ENCODE assay signal across 8 cellular contexts in genomic region chr1:30707412-30708360, GRCh38. TPM values are rescaled to one million over a fixed set of nuclear protein-coding genes. Genes with fewer than 3 reads are reported as not detected.
DNase-seq lines count a peak whose midpoint lies in the region; ATAC-seq and TF ChIP-seq lines count a peak whose summit lies in the region.

No MANE protein-coding gene starts in this region.

- H3K27ac ChIP-seq in KMS-11 (no peak overlapping the region), Panc1 (ENCODE audit: low read length) (no peak overlapping the region)

- POLR2A ChIA-PET in Panc1 (lab: Charles Lee), result interaction anchor here (0.5 kb wide), 1 partner anchor 1474 kb away, joined by 12 read pairs; no protein-coding TSS in a partner anchor

- H3K4me2 ChIP-seq in KMS-11, result no peak overlapping the region

- peaks cover 9% of the 10 kb centered on the region for H3K4me1 Mint-ChIP-seq in type B pancreatic cell (ENCODE audit: unreplicated experiment)

- DNase-seq in DMS53 (lab: John Stamatoyannopoulos, UW) (peak; percentile 91), Panc1 (ENCODE audit: low read depth, low spot score) (peak; percentile 33), foreskin fibroblast (peak; percentile 49 to 85), nucleus accumbens (lab: John Stamatoyannopoulos, UW) (peak in 52 of 56 donors; percentile 17 to 89 (median 66)), type B pancreatic cell (ENCODE audit: extremely low spot score, unreplicated experiment) (peak; percentile 85)
- peak; percentile 41 for DNase-seq in activated T-helper 9 cell treated with anti-CD3 and anti-CD28 coated beads, Interleukin-2, amount 50 U/mL, for 16 hours (ENCODE audit: low read depth)

- no peak overlapping the region for H2AFZ ChIP-seq in KMS-11 (ENCODE audit: low read depth)

- peak; percentile 80 for TF ChIP-seq CTCF in KMS-11 (conservative IDR thresholded peaks at IDR 0.05; ENCODE audit: low read depth, low read length)
- TF ChIP-seq CTCF in Panc1 (IDR thresholded peaks at IDR 0.05), result peak; percentile 86
- TF ChIP-seq CTCF in foreskin fibroblast (IDR thresholded peaks at IDR 0.05; ENCODE audit: low read depth, low read length), result peak; percentile 90
- TF ChIP-seq CTCF in type B pancreatic cell (conservative IDR thresholded peaks at IDR 0.05), result peak; percentile 98

- H3K36me3 ChIP-seq in KMS-11 (ENCODE audit: insufficient read depth) (no peaks in the 10 kb centered on the region), Panc1 (ENCODE audit: control insufficient read depth, insufficient read depth, low read length) (no peaks in the 10 kb centered on the region)

- ATAC-seq in Panc1 (peak; percentile 91), GM18867 (IDR thresholded peaks at IDR 0.05; ENCODE audit: unreplicated experiment) (no peak)

- no peak overlapping the region for H3K9ac ChIP-seq in KMS-11

- H3K27me3 Mint-ChIP-seq in type B pancreatic cell, result peaks cover 20% of the 10 kb centered on the region

- H4K20me1 ChIP-seq in KMS-11 (ENCODE audit: insufficient read depth), result no peaks in the 10 kb centered on the region

- CTCF ChIA-PET in Panc1 (lab: Charles Lee), result interaction anchor here (0.6 to 0.9 kb wide), 6 partner anchors 11 to 913 kb away, joined by 3 to 5 read pairs (median 3); no protein-coding TSS in a partner anchor

- intact Hi-C loops in Panc1 (cut with micrococcal nuclease; ENCODE audit: unreplicated experiment), result loop anchor here (5.0 to 10.0 kb wide), 3 partner anchors 603 to 1470 kb away; partner anchors contain the start of gene PTPRU

- H3K27ac Mint-ChIP-seq in type B pancreatic cell, result no peak overlapping the region

- H3K9me3 Mint-ChIP-seq in type B pancreatic cell, result no peaks in the 10 kb centered on the region

- no peaks in the 10 kb centered on the region for H3K4me1 ChIP-seq in KMS-11 (ENCODE audit: low read depth, poor library complexity, severe bottlenecking)
- no peaks in the 10 kb centered on the region for H3K4me1 ChIP-seq in Panc1 (ENCODE audit: control insufficient read depth, insufficient read depth, low read length)

- no peaks in the 10 kb centered on the region for H3K79me2 ChIP-seq in KMS-11 (ENCODE audit: insufficient read depth, low read depth)

- no peaks in the 10 kb centered on the region for H3K9me3 ChIP-seq in Panc1 (ENCODE audit: control insufficient read depth, insufficient read depth, low read depth, low read length)

- H3K4me3 ChIP-seq in KMS-11 (IDR thresholded peaks at IDR 0.05; ENCODE audit: insufficient read depth, low read depth, low read length) (no peak overlapping the region), Panc1 (ENCODE audit: low read depth in 2 of 2, low read length in 2 of 2) (no peak overlapping the region), foreskin fibroblast (ENCODE audit: low read depth in 1 of 2, low read length in 2 of 2) (no peak overlapping the region)

- H3K4me3 Mint-ChIP-seq in type B pancreatic cell, result no peak overlapping the region

- in situ Hi-C loops in Panc1 (cut with HindIII; ENCODE audit: low pct_unique_long_range_greater_than_20kb, low sequenced_read_pairs), result no loop called here

- H3K36me3 Mint-ChIP-seq in type B pancreatic cell, result no peaks in the 10 kb centered on the region

- peaks cover 56% of the 10 kb centered on the region; the same call in 1 of the 2 replicates for H3K27me3 ChIP-seq in KMS-11 (ENCODE audit: insufficient read depth, low read depth)
- no peaks in the 10 kb centered on the region; the same call in 1 of the 2 replicates for H3K27me3 ChIP-seq in Panc1 (ENCODE audit: control insufficient read depth, insufficient read depth, low read length)

- BruUV-seq in Panc1 (replicated peaks; lab: Mats Ljungman, UMichigan), result no TSS peak

RNA-seq across cellular contexts. Expression of gene MATN1, which starts 15.7 kb away (rescaled TPM):
- 0.59 TPM for total RNA-seq in Panc1 (2021; ENCODE audit: unreplicated experiment)
- 0.59 TPM for polyA plus RNA-seq in Panc1 (2012; ENCODE audit: insufficient read length)
- 0.24 and 0.40 TPM in 2 replicates for total RNA-seq in type B pancreatic cell (ENCODE audit: low replicate concordance)

RNA-seq across cellular contexts. Expression of gene LAPTM5, which starts 49.9 kb away (rescaled TPM):
- total RNA-seq in Panc1 (2021; ENCODE audit: unreplicated experiment) (1.9 TPM), type B pancreatic cell (ENCODE audit: low replicate concordance) (0.24 and 0.29 TPM in 2 replicates)
- 0.55 TPM for polyA plus RNA-seq in Panc1 (2012; ENCODE audit: insufficient read length)

Comparison
In these comparisons a context has a peak if more than half of its experiments do, and no peak if none do; other contexts are left out.
1. DNase-seq: peak in every context shown above with its lines; median percentile 91 in DMS53; 85 in type B pancreatic cell; 67 in foreskin fibroblast; 66 in nucleus accumbens; 41 in activated T-helper 9 cell treated with anti-CD3 and anti-CD28 coated beads, Interleukin-2, amount 50 U/mL, for 16 hours; 33 in Panc1.